In genomic region chr6:156808287-156808686, GRCh38 we compare ENCODE assay signal across 8 cellular contexts. TPM values are rescaled to one million over a fixed set of nuclear protein-coding genes. Genes with fewer than 3 reads are reported as not detected.
DNase-seq lines count a peak whose midpoint lies in the region; ATAC-seq lines count a peak whose summit lies in the region.

No MANE protein-coding gene starts in this region.

- H3K27ac ChIP-seq in SK-N-MC, result peak overlapping the region; percentile 77

- DNase-seq in Ammon's horn (ENCODE audit: low spot score) (peak; percentile 88), HAP-1 (ENCODE audit: low spot score in 2 of 2) (peak; percentile 67 to 80), SK-N-MC (ENCODE audit: low read depth, low spot score) (no peak), hippocampal formation (lab: John Stamatoyannopoulos, UW) (peak; percentile 35 to 76), NCI-H226 (no peak), posterior vena cava (ENCODE audit: low spot score) (no peak)
- no peak for DNase-seq in activated CD4-positive, alpha-beta T cell treated with anti-CD3 and anti-CD28 coated beads, Interleukin-2, amount 50 U/mL, for 48 hours

- H3K36me3 ChIP-seq in HAP-1 (replicated peaks) (no peaks in the 10 kb centered on the region), SK-N-MC (ENCODE audit: insufficient read depth, low read length) (peaks cover 13% of the 10 kb centered on the region)

- in situ Hi-C loops in HAP-1 (cut with MboI; ENCODE audit: low sequenced_read_pairs), result no loop called here

- H3K27me3 ChIP-seq in HAP-1 (ENCODE audit: low read depth), result no peaks in the 10 kb centered on the region

- peaks cover 15% of the 10 kb centered on the region for H3K4me1 ChIP-seq in HAP-1

- no peak for ATAC-seq in HG02588 (IDR thresholded peaks at IDR 0.05; ENCODE audit: unreplicated experiment)

- no peaks in the 10 kb centered on the region for H3K9me3 ChIP-seq in HAP-1
- H3K9me3 ChIP-seq in SK-N-MC (ENCODE audit: low read depth, low read length), result no peaks in the 10 kb centered on the region

- H3K4me3 ChIP-seq in HAP-1 (no peak overlapping the region), SK-N-MC (peak overlapping the region; percentile 62)

- intact Hi-C loops in posterior vena cava (cut with DNase I), result no loop called here

- peak overlapping the region; percentile 44 for H3K9ac ChIP-seq in SK-N-MC (ENCODE audit: insufficient read length)

RNA-seq across cellular contexts. Expression of gene ARID1B, which starts 31.1 kb away (rescaled TPM):
- 10 to 100 TPM; 79.3 to 84.6 TPM for total RNA-seq in posterior vena cava

Comparison
In these comparisons a context has a peak if more than half of its experiments do, and no peak if none do; other contexts are left out.
1. DNase-seq: peak in Ammon's horn (single experiment), HAP-1 (2 of 2) and hippocampal formation (2 of 2); none in SK-N-MC (single experiment), NCI-H226 (single experiment), posterior vena cava (single experiment) and activated CD4-positive, alpha-beta T cell treated with anti-CD3 and anti-CD28 coated beads, Interleukin-2, amount 50 U/mL, for 48 hours (0 of 2).